Comparison of ENCODE assay signal across 2 cellular contexts in the genomic region with DNA sequence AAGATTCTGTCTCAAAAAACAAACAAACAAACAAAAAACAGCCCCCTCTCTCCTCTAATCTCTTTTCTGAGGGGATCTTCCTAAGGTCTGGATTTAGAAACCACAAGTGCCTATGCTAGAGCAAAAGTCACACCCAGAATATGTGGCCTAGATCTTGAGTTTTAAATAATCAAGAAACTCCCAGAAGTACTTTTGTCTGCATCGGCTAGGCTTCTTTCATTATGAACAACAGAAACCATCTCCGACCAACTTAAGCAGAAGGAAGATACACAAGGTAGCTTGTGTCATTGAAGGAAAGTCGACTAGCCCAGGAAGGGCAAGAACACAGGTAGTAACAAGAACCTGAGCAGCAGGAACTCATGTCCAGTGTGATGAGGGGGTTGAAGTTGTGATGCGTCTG.
TF ChIP-seq lines count a peak whose summit lies in the region.

No MANE protein-coding gene starts in this region.

TF ChIP-seq in H1, 55 proteins besides CTCF, POLR2A, EP300 and RAD21:
- TF ChIP-seq SIRT6 (IDR thresholded peaks at IDR 0.05; ENCODE audit: low read length) (no peak), POLR2AphosphoS5 (IDR thresholded peaks at IDR 0.05; ENCODE audit: low read depth, low read length) (no peak), TBP (IDR thresholded peaks at IDR 0.05; ENCODE audit: low read depth, low read length) (no peak), FOSL1 (IDR thresholded peaks at IDR 0.05; ENCODE audit: insufficient read depth, low read depth, low read length) (no peak), HDAC2 (IDR thresholded peaks at IDR 0.05; ENCODE audit: borderline replicate concordance in 1 of 2, low read depth in 2 of 2, low read length in 2 of 2) (no peak), POU5F1 (IDR thresholded peaks at IDR 0.05; ENCODE audit: low read depth, low read length) (no peak), BRCA1 (IDR thresholded peaks at IDR 0.05; ENCODE audit: low read depth, low read length) (no peak), ZNF274 (IDR thresholded peaks at IDR 0.05; ENCODE audit: borderline replicate concordance, extremely low read depth, low read length) (no peak), EGR1 (IDR thresholded peaks at IDR 0.05; ENCODE audit: borderline replicate concordance, low read depth, low read length) (no peak)
- TF ChIP-seq, protein P1, sequence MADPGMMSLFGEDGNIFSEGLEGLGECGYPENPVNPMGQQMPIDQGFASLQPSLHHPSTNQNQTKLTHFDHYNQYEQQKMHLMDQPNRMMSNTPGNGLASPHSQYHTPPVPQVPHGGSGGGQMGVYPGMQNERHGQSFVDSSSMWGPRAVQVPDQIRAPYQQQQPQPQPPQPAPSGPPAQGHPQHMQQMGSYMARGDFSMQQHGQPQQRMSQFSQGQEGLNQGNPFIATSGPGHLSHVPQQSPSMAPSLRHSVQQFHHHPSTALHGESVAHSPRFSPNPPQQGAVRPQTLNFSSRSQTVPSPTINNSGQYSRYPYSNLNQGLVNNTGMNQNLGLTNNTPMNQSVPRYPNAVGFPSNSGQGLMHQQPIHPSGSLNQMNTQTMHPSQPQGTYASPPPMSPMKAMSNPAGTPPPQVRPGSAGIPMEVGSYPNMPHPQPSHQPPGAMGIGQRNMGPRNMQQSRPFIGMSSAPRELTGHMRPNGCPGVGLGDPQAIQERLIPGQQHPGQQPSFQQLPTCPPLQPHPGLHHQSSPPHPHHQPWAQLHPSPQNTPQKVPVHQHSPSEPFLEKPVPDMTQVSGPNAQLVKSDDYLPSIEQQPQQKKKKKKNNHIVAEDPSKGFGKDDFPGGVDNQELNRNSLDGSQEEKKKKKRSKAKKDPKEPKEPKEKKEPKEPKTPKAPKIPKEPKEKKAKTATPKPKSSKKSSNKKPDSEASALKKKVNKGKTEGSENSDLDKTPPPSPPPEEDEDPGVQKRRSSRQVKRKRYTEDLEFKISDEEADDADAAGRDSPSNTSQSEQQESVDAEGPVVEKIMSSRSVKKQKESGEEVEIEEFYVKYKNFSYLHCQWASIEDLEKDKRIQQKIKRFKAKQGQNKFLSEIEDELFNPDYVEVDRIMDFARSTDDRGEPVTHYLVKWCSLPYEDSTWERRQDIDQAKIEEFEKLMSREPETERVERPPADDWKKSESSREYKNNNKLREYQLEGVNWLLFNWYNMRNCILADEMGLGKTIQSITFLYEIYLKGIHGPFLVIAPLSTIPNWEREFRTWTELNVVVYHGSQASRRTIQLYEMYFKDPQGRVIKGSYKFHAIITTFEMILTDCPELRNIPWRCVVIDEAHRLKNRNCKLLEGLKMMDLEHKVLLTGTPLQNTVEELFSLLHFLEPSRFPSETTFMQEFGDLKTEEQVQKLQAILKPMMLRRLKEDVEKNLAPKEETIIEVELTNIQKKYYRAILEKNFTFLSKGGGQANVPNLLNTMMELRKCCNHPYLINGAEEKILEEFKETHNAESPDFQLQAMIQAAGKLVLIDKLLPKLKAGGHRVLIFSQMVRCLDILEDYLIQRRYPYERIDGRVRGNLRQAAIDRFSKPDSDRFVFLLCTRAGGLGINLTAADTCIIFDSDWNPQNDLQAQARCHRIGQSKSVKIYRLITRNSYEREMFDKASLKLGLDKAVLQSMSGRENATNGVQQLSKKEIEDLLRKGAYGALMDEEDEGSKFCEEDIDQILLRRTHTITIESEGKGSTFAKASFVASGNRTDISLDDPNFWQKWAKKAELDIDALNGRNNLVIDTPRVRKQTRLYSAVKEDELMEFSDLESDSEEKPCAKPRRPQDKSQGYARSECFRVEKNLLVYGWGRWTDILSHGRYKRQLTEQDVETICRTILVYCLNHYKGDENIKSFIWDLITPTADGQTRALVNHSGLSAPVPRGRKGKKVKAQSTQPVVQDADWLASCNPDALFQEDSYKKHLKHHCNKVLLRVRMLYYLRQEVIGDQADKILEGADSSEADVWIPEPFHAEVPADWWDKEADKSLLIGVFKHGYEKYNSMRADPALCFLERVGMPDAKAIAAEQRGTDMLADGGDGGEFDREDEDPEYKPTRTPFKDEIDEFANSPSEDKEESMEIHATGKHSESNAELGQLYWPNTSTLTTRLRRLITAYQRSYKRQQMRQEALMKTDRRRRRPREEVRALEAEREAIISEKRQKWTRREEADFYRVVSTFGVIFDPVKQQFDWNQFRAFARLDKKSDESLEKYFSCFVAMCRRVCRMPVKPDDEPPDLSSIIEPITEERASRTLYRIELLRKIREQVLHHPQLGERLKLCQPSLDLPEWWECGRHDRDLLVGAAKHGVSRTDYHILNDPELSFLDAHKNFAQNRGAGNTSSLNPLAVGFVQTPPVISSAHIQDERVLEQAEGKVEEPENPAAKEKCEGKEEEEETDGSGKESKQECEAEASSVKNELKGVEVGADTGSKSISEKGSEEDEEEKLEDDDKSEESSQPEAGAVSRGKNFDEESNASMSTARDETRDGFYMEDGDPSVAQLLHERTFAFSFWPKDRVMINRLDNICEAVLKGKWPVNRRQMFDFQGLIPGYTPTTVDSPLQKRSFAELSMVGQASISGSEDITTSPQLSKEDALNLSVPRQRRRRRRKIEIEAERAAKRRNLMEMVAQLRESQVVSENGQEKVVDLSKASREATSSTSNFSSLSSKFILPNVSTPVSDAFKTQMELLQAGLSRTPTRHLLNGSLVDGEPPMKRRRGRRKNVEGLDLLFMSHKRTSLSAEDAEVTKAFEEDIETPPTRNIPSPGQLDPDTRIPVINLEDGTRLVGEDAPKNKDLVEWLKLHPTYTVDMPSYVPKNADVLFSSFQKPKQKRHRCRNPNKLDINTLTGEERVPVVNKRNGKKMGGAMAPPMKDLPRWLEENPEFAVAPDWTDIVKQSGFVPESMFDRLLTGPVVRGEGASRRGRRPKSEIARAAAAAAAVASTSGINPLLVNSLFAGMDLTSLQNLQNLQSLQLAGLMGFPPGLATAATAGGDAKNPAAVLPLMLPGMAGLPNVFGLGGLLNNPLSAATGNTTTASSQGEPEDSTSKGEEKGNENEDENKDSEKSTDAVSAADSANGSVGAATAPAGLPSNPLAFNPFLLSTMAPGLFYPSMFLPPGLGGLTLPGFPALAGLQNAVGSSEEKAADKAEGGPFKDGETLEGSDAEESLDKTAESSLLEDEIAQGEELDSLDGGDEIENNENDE (IDR thresholded peaks at IDR 0.05; ENCODE audit: insufficient replicate concordance, low read length) = no peak

TF ChIP-seq in HepG2, 621 proteins besides CTCF, POLR2A, EP300 and RAD21:
- no peak for TF ChIP-seq ZNF207 (IDR thresholded peaks at IDR 0.05; ENCODE audit: borderline replicate concordance)
TF ChIP-seq in HepG2: peak in this region for 0.
